1 cellular context compared by ENCODE assay signal in genomic region chr14:105015242-105015641, GRCh38.
TF ChIP-seq lines count a peak whose summit lies in the region.

No MANE protein-coding gene starts in this region.

TF ChIP-seq in SK-N-SH treated with all-trans-retinoic acid at 6 μM for 48 hours, 23 proteins besides CTCF, POLR2A, EP300 and RAD21 (continued from another document):
- TF ChIP-seq CSRNP3 (CRISPR knock-in tag; IDR thresholded peaks at IDR 0.05): no peak
- TF ChIP-seq TCF4 (CRISPR knock-in tag; IDR thresholded peaks at IDR 0.05; ENCODE audit: borderline replicate concordance): no peak
- no peak for TF ChIP-seq ZFP30 (CRISPR knock-in tag; IDR thresholded peaks at IDR 0.05)
- TF ChIP-seq OSR1 (CRISPR knock-in tag; IDR thresholded peaks at IDR 0.05): no peak
